In the genomic region with DNA sequence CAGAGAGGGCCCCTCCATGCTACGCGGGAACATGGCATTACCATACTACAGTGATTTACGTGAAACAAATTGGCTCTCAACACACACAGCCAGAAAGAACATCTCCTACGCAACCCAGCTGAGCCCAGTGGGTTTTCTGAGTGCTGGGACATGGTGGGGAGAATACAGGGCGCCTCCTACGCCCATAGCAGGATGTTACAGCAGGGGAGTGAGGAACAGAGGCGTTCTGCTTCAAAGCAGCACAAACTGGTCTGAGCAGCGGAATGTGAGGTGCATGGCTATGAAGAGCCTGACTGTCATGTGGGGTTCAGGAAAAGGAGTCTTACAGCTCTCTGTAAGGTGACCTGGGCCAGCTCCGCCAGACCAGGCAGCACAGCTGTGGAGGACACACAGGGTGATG, we compare ENCODE assay signal across 22 cellular contexts.
A peak's percentile ranks its signal among the peaks of the same experiment; 100 is the strongest.
DNase-seq lines count a peak whose midpoint lies in the region; ATAC-seq, FAIRE-seq and TF ChIP-seq lines count a peak whose summit lies in the region.
"Had no signal": no experiment of that assay in that cellular context is flagged by ENCODE, and none has a peak within 500 bp of the region (broad histone marks: within the 10 kb centered on the region; RNA-seq: fewer than 3 reads in every experiment).

No MANE protein-coding gene starts in this region.

- in situ Hi-C loops in HepG2 (cut with HindIII; ENCODE audit: extremely low pct_ligation_motif_present, low pct_unique_long_range_greater_than_20kb): no loop called here

- H4K20me1 ChIP-seq in HepG2 (ENCODE audit: insufficient read depth, low read length): no peaks in the 10 kb centered on the region

- no peaks in the 10 kb centered on the region for H3K9me3 ChIP-seq in HepG2 (ENCODE audit: low read length)
- no peaks in the 10 kb centered on the region for H3K9me3 ChIP-seq in right lobe of liver
- no peaks in the 10 kb centered on the region for H3K9me3 ChIP-seq in CD4-positive, alpha-beta memory T cell (ENCODE audit: control insufficient read depth in 1 of 2, low read length in 2 of 2)

- no peak overlapping the region for H3K4me2 ChIP-seq in HepG2 (ENCODE audit: low read depth, low read length)

- TF ChIP-seq EP300 in HepG2 (IDR thresholded peaks at IDR 0.05; ENCODE audit: low read depth in 2 of 2, low read length in 2 of 2) (no peak), HepG2 (CRISPR knock-in tag; IDR thresholded peaks at IDR 0.05; ENCODE audit: borderline replicate concordance) (no peak)

- CTCF ChIA-PET in HepG2 (lab: Yijun Ruan, JAX; ENCODE audit: low intra/inter-chr PET ratio, low total read pairs): no interaction called here
- CTCF ChIA-PET in CD4-positive, alpha-beta memory T cell (lab: Charles Lee; ENCODE audit: partially characterized antibody): no interaction called here
- CTCF ChIA-PET in GM10248 (lab: Yijun Ruan, JAX): no interaction called here

- no peaks in the 10 kb centered on the region for H3K9me3 Mint-ChIP-seq in nephron progenitor cell
- H3K9me3 Mint-ChIP-seq in stimulated activated memory B cell treated with anti-CD40 and anti-IgM and Interleukin-4, amounts not matched to agents 10 μg/mL and 1 μg/mL and 100 μg/mL, for 72 hours: no peaks in the 10 kb centered on the region
- H3K9me3 Mint-ChIP-seq in CD4-positive, alpha-beta memory T cell: no peaks in the 10 kb centered on the region
- H3K9me3 Mint-ChIP-seq: HFFc6 had no signal

- H3K27me3 Mint-ChIP-seq in nephron progenitor cell (ENCODE audit: low read depth, poor library complexity): no peaks in the 10 kb centered on the region
- H3K27me3 Mint-ChIP-seq in stimulated activated memory B cell treated with anti-CD40 and anti-IgM and Interleukin-4, amounts not matched to agents 10 μg/mL and 1 μg/mL and 100 μg/mL, for 72 hours: no peaks in the 10 kb centered on the region
- no peaks in the 10 kb centered on the region for H3K27me3 Mint-ChIP-seq in CD4-positive, alpha-beta memory T cell

- H3K4me3 ChIP-seq in HepG2 (replicated peaks in 1 of 3; ENCODE audit: insufficient read depth in 1 of 3, low read depth in 2 of 3, low read length in 3 of 3) (no peak overlapping the region), right lobe of liver (no peak overlapping the region)
- H3K4me3 ChIP-seq in CD4-positive, alpha-beta memory T cell (ENCODE audit: low read length in 2 of 2): no peak overlapping the region

- no peaks in the 10 kb centered on the region for H3K36me3 ChIP-seq in HepG2 (replicated peaks in 1 of 2; ENCODE audit: control insufficient read depth in 1 of 2, insufficient read depth in 2 of 2, low read length in 2 of 2)
- no peaks in the 10 kb centered on the region for H3K36me3 ChIP-seq in right lobe of liver
- H3K36me3 ChIP-seq in CD4-positive, alpha-beta memory T cell (ENCODE audit: insufficient read depth, low read length): no peaks in the 10 kb centered on the region

- TF ChIP-seq CTCF in HepG2 (CRISPR knock-in tag; IDR thresholded peaks at IDR 0.05): no peak
- TF ChIP-seq CTCF in right lobe of liver (IDR thresholded peaks at IDR 0.05): no peak
- no peak for TF ChIP-seq CTCF in nephron progenitor cell (IDR thresholded peaks at IDR 0.05)
- TF ChIP-seq CTCF in GM10248 (IDR thresholded peaks at IDR 0.05; ENCODE audit: control extremely low read depth, extremely low read depth, low read depth, missing control alignments): no peak

- no peak for TF ChIP-seq RAD21 in HepG2 (CRISPR knock-in tag; IDR thresholded peaks at IDR 0.05)

- H3K79me2 ChIP-seq in HepG2 (ENCODE audit: insufficient read depth, low read length): no peaks in the 10 kb centered on the region

- no peak overlapping the region for H3K4me3 Mint-ChIP-seq in nephron progenitor cell
- H3K4me3 Mint-ChIP-seq in stimulated activated memory B cell treated with anti-CD40 and anti-IgM and Interleukin-4, amounts not matched to agents 10 μg/mL and 1 μg/mL and 100 μg/mL, for 72 hours: no peak overlapping the region
- H3K4me3 Mint-ChIP-seq in CD4-positive, alpha-beta memory T cell: no peak overlapping the region
- H3K4me3 Mint-ChIP-seq: HFFc6 had no signal

- DNase-seq in HepG2 (ENCODE audit: low spot score) (no peak), right lobe of liver (no peak), head of caudate nucleus (peak in 33 of 42 donors; percentile 9 to 74 (median 43)), nephron progenitor cell (no peak), T-helper 1 cell (no peak), GM10248 (ENCODE audit: extremely low spot score) (no peak)
- no peak for DNase-seq in CD4-positive, alpha-beta memory T cell
- DNase-seq: 8988T, C1 segment of cervical spinal cord, GDM1, Kasumi-1, MM.1S, NCI-H1105, NCI-H1694, NCI-H345, NCI-H526, SHP77 had no signal

- peak overlapping the region; percentile 80 for H3K27ac Mint-ChIP-seq in nephron progenitor cell
- H3K27ac Mint-ChIP-seq in stimulated activated memory B cell treated with anti-CD40 and anti-IgM and Interleukin-4, amounts not matched to agents 10 μg/mL and 1 μg/mL and 100 μg/mL, for 72 hours: no peak overlapping the region
- H3K27ac Mint-ChIP-seq in CD4-positive, alpha-beta memory T cell: no peak overlapping the region
- H3K27ac Mint-ChIP-seq: HFFc6 had no signal

- peaks cover 94% of the 10 kb centered on the region for H3K4me1 Mint-ChIP-seq in nephron progenitor cell
- H3K4me1 Mint-ChIP-seq in stimulated activated memory B cell treated with anti-CD40 and anti-IgM and Interleukin-4, amounts not matched to agents 10 μg/mL and 1 μg/mL and 100 μg/mL, for 72 hours: peaks cover 5% of the 10 kb centered on the region
- no peaks in the 10 kb centered on the region for H3K4me1 Mint-ChIP-seq in CD4-positive, alpha-beta memory T cell

- no peaks in the 10 kb centered on the region for H3K4me1 ChIP-seq in HepG2 (ENCODE audit: insufficient read depth, low read length)
- no peaks in the 10 kb centered on the region for H3K4me1 ChIP-seq in right lobe of liver
- H3K4me1 ChIP-seq in CD4-positive, alpha-beta memory T cell (ENCODE audit: insufficient read depth, low read length): no peaks in the 10 kb centered on the region

- 49% methylated on average over 9 of the region's 9 CpGs for WGBS in HepG2 (ENCODE audit: low lambda C conversion rate)
- WGBS in right lobe of liver (ENCODE audit: insufficient coverage, low coverage, low lambda C conversion rate, missing lambda C conversion rate): 100% methylated on average over 1 of the region's 9 CpGs

- BruUV-seq in HepG2 (replicated peaks; lab: Mats Ljungman, UMichigan): no TSS peak

- H2AFZ ChIP-seq in HepG2 (ENCODE audit: low read length): no peak overlapping the region

- no peak for TF ChIP-seq POLR2A in HepG2 (IDR thresholded peaks at IDR 0.05; ENCODE audit: insufficient read depth in 1 of 2, low read depth in 2 of 2, low read length in 2 of 2)
- TF ChIP-seq POLR2A in right lobe of liver (IDR thresholded peaks at IDR 0.05): no peak

- intact Hi-C loops in HepG2 (cut with micrococcal nuclease; ENCODE audit: unreplicated experiment): no loop called here
- intact Hi-C loops in right lobe of liver (cut with DNase I): no loop called here
- intact Hi-C loops in head of caudate nucleus (cut with DNase I): no loop called here
- intact Hi-C loops in CD4-positive, alpha-beta memory T cell (cut with micrococcal nuclease): no loop called here

- POLR2A ChIA-PET in HepG2 (lab: Yijun Ruan, JAX) (no interaction called here), GM10248 (lab: Yijun Ruan, JAX) (no interaction called here)
- POLR2A ChIA-PET in CD4-positive, alpha-beta memory T cell (lab: Charles Lee; ENCODE audit: partially characterized antibody): no interaction called here

- ATAC-seq in HepG2: peak; percentile 64
- no peak for ATAC-seq in right lobe of liver
- no peak for ATAC-seq in stimulated activated memory B cell treated with anti-CD40 and anti-IgM and Interleukin-4, amounts not matched to agents 10 μg/mL and 1 μg/mL and 100 μg/mL, for 72 hours
- ATAC-seq: SK-N-SH treated with all-trans-retinoic acid at 6 μM for 48 hours had no signal

- H3K9ac ChIP-seq in HepG2 (ENCODE audit: insufficient read depth, low read depth, low read length): no peak overlapping the region

- H3K27ac ChIP-seq in HepG2 (ENCODE audit: extremely low read length, insufficient read depth, low read length) (no peak overlapping the region), right lobe of liver (no peak overlapping the region)
- no peak overlapping the region for H3K27ac ChIP-seq in CD4-positive, alpha-beta memory T cell (ENCODE audit: low read depth, low read length)

- FAIRE-seq in HepG2 (lab: Jason Lieb, UNC): no peak
- FAIRE-seq: GM12891, GM18507 had no signal

- H3K27me3 ChIP-seq in HepG2 (ENCODE audit: control insufficient read depth in 1 of 2, insufficient read depth in 2 of 2, low read length in 2 of 2) (peaks cover 0 to 25% of the 10 kb centered on the region in 2 experiments; a peak in 2 of 5 replicates), right lobe of liver (no peaks in the 10 kb centered on the region)
- H3K27me3 ChIP-seq in CD4-positive, alpha-beta memory T cell (ENCODE audit: insufficient read depth, low read length): no peaks in the 10 kb centered on the region

- peaks cover 30% of the 10 kb centered on the region for H3K36me3 Mint-ChIP-seq in nephron progenitor cell (ENCODE audit: low read depth)
- H3K36me3 Mint-ChIP-seq in stimulated activated memory B cell treated with anti-CD40 and anti-IgM and Interleukin-4, amounts not matched to agents 10 μg/mL and 1 μg/mL and 100 μg/mL, for 72 hours: peaks cover 32% of the 10 kb centered on the region
- no peaks in the 10 kb centered on the region for H3K36me3 Mint-ChIP-seq in CD4-positive, alpha-beta memory T cell

TF ChIP-seq in HepG2, 621 proteins besides CTCF, POLR2A, EP300 and RAD21 (continues in another document):
- TF ChIP-seq, protein P1, sequence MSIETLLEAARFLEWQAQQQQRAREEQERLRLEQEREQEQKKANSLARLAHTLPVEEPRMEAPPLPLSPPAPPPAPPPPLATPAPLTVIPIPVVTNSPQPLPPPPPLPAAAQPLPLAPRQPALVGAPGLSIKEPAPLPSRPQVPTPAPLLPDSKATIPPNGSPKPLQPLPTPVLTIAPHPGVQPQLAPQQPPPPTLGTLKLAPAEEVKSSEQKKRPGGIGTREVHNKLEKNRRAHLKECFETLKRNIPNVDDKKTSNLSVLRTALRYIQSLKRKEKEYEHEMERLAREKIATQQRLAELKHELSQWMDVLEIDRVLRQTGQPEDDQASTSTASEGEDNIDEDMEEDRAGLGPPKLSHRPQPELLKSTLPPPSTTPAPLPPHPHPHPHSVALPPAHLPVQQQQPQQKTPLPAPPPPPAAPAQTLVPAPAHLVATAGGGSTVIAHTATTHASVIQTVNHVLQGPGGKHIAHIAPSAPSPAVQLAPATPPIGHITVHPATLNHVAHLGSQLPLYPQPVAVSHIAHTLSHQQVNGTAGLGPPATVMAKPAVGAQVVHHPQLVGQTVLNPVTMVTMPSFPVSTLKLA (IDR thresholded peaks at IDR 0.05): no peak
- TF ChIP-seq SOX6 (IDR thresholded peaks at IDR 0.05) (no peak), SOX6 (CRISPR knock-in tag; IDR thresholded peaks at IDR 0.05) (no peak), MTA1 (CRISPR knock-in tag; IDR thresholded peaks at IDR 0.05; ENCODE audit: borderline replicate concordance) (no peak), ISL2 (CRISPR knock-in tag; IDR thresholded peaks at IDR 0.05) (no peak), ONECUT2 (CRISPR knock-in tag; IDR thresholded peaks at IDR 0.05) (no peak), MAFG (CRISPR knock-in tag; IDR thresholded peaks at IDR 0.05) (no peak)

Comparison
In these comparisons a context has a peak if more than half of its experiments do, and no peak if none do; other contexts are left out.
1. DNase-seq: peak in head of caudate nucleus (33 of 42); none in HepG2 (single experiment), right lobe of liver (0 of 3), nephron progenitor cell (single experiment), T-helper 1 cell (0 of 5), CD4-positive, alpha-beta memory T cell (0 of 5) and GM10248 (single experiment).